Comparison of ENCODE assay signal across 16 cellular contexts in the genomic region with DNA sequence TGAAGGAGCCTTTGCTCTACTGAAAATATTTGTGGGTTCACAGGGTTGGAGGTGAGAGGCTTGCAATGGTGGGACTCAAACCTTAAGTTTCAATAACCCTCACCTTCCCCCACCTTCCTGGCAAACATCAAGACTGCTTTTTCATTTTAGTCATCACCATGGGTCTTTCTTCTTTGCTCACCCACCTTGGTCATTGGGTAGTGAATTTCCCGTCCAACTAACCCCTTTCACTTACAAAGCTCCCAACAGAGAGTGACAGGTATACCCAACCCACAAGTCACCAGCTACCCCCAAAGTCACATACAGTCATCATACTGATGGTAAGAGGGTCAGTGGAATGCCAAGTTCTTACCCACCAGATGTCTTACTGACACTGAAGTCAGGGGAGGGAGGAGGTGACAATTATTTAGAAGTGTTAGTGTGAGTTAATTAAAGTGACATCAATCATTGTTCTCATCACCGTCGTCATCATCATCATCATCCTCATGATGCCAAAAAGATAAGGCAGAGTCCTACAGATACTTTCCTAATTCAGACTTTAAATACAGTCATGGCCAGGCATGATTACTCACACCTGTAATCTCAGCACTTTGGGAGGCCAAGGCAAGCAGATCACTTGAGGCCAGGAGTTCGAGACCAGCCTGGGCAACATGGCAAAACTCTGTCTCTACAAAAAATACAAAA. TPM values are rescaled to one million over a fixed set of nuclear protein-coding genes. Genes with fewer than 3 reads are reported as not detected.
A peak's percentile ranks its signal among the peaks of the same experiment; 100 is the strongest.
DNase-seq lines count a peak whose midpoint lies in the region; ATAC-seq and TF ChIP-seq lines count a peak whose summit lies in the region.
"Had no signal": no experiment of that assay in that cellular context is flagged by ENCODE, and none has a peak within 500 bp of the region (broad histone marks: within the 10 kb centered on the region; RNA-seq: fewer than 3 reads in every experiment).

No MANE protein-coding gene starts in this region.

- no peaks in the 10 kb centered on the region for H3K9me3 Mint-ChIP-seq in activated naive CD4-positive, alpha-beta T cell treated with anti-CD3 and anti-CD28 coated beads, Interleukin-2, amount 50 U/mL, for 72 hours
- no peaks in the 10 kb centered on the region for H3K9me3 Mint-ChIP-seq in stimulated activated naive CD8-positive, alpha-beta T cell treated with anti-CD3 and anti-CD28 coated beads, Interleukin-15, Interleukin-2, amounts not matched to agents 100 ng/mL and 50 ng/mL, for 24 hours
- H3K9me3 Mint-ChIP-seq: activated naive CD4-positive, alpha-beta T cell treated with anti-CD3 and anti-CD28 coated beads, Interleukin-2, amount 50 U/mL, for 24 hours had no signal

- no peaks in the 10 kb centered on the region for H3K36me3 ChIP-seq in SJSA1
- peaks cover 0 to 3% (median 0%) of the 10 kb centered on the region in 4 donors for H3K36me3 ChIP-seq in liver (ENCODE audit: control insufficient read depth in 4 of 4, insufficient read depth in 3 of 4, low read depth in 1 of 4, low read length in 3 of 4)
- H3K36me3 ChIP-seq: breast epithelium, gastroesophageal sphincter, HAP-1 had no signal

- H3K27me3 Mint-ChIP-seq in stimulated activated naive CD8-positive, alpha-beta T cell treated with anti-CD3 and anti-CD28 coated beads, Interleukin-15, Interleukin-2, amounts not matched to agents 100 ng/mL and 50 ng/mL, for 24 hours, result no peaks in the 10 kb centered on the region
- H3K27me3 Mint-ChIP-seq: activated naive CD4-positive, alpha-beta T cell treated with anti-CD3 and anti-CD28 coated beads, Interleukin-2, amount 50 U/mL, for 24 hours had no signal

- peaks cover 62% of the 10 kb centered on the region for H3K4me1 Mint-ChIP-seq in stimulated activated naive CD8-positive, alpha-beta T cell treated with anti-CD3 and anti-CD28 coated beads, Interleukin-15, Interleukin-2, amounts not matched to agents 100 ng/mL and 50 ng/mL, for 24 hours (ENCODE audit: low read depth)

- peaks cover 42% of the 10 kb centered on the region for H3K4me1 ChIP-seq in SJSA1 (replicated peaks)
- peaks cover 14 to 63% (median 40%) of the 10 kb centered on the region in 4 donors for H3K4me1 ChIP-seq in liver (ENCODE audit: control insufficient read depth in 4 of 4, insufficient read depth in 4 of 4, low read length in 3 of 4)
- H3K4me1 ChIP-seq: breast epithelium had no signal

- peak; percentile 39 to 85 for ATAC-seq in activated naive CD4-positive, alpha-beta T cell treated with anti-CD3 and anti-CD28 coated beads, Interleukin-2, amount 50 U/mL, for 72 hours
- ATAC-seq: activated CD4-positive, CD25-positive, alpha-beta regulatory T cell treated with anti-CD3 and anti-CD28 coated beads, Interleukin-2, amount 50 U/mL, for 24 hours; gastroesophageal sphincter had no signal

- H3K27ac ChIP-seq in SJSA1, result peak overlapping the region; percentile 26; the same call in 1 of the 2 replicates
- H3K27ac ChIP-seq in liver (ENCODE audit: low read depth in 1 of 2, low read length in 2 of 2), result peak overlapping the region; percentile 1 to 44
- H3K27ac ChIP-seq: breast epithelium, gastroesophageal sphincter had no signal

- POLR2A ChIA-PET in GM10248 (lab: Yijun Ruan, JAX), result no interaction called here

- CTCF ChIA-PET in GM10248 (lab: Yijun Ruan, JAX), result interaction anchor here (1.0 to 4.1 kb wide), 4 partner anchors 21 to 46 kb away, joined by 3 to 17 read pairs (median 5); no protein-coding TSS in a partner anchor

- no peaks in the 10 kb centered on the region for H3K36me3 Mint-ChIP-seq in activated naive CD4-positive, alpha-beta T cell treated with anti-CD3 and anti-CD28 coated beads, Interleukin-2, amount 50 U/mL, for 72 hours
- no peaks in the 10 kb centered on the region for H3K36me3 Mint-ChIP-seq in stimulated activated naive CD8-positive, alpha-beta T cell treated with anti-CD3 and anti-CD28 coated beads, Interleukin-15, Interleukin-2, amounts not matched to agents 100 ng/mL and 50 ng/mL, for 24 hours (ENCODE audit: low read depth)
- H3K36me3 Mint-ChIP-seq: activated naive CD4-positive, alpha-beta T cell treated with anti-CD3 and anti-CD28 coated beads, Interleukin-2, amount 50 U/mL, for 24 hours had no signal

- peak overlapping the region in 1 of 2 donors; percentile 91 for H3K27ac Mint-ChIP-seq in activated naive CD4-positive, alpha-beta T cell treated with anti-CD3 and anti-CD28 coated beads, Interleukin-2, amount 50 U/mL, for 72 hours
- H3K27ac Mint-ChIP-seq in stimulated activated naive CD8-positive, alpha-beta T cell treated with anti-CD3 and anti-CD28 coated beads, Interleukin-15, Interleukin-2, amounts not matched to agents 100 ng/mL and 50 ng/mL, for 24 hours, result peak overlapping the region; percentile 69
- H3K27ac Mint-ChIP-seq: activated naive CD4-positive, alpha-beta T cell treated with anti-CD3 and anti-CD28 coated beads, Interleukin-2, amount 50 U/mL, for 24 hours had no signal

- no peak for TF ChIP-seq CTCF in liver (IDR thresholded peaks at IDR 0.05; ENCODE audit: low read depth, low read length, missing input control)
- no peak for TF ChIP-seq CTCF in GM10248 (IDR thresholded peaks at IDR 0.05; ENCODE audit: control extremely low read depth, extremely low read depth, low read depth, missing control alignments)

- WGBS in liver, result 88% methylated on average over 4 of the region's 4 CpGs

- no peak overlapping the region for H3K4me3 Mint-ChIP-seq in stimulated activated naive CD8-positive, alpha-beta T cell treated with anti-CD3 and anti-CD28 coated beads, Interleukin-15, Interleukin-2, amounts not matched to agents 100 ng/mL and 50 ng/mL, for 24 hours
- H3K4me3 Mint-ChIP-seq: activated naive CD4-positive, alpha-beta T cell treated with anti-CD3 and anti-CD28 coated beads, Interleukin-2, amount 50 U/mL, for 24 hours had no signal

- no peak for TF ChIP-seq RAD21 in liver (IDR thresholded peaks at IDR 0.05)

- no peak overlapping the region for H3K9ac ChIP-seq in liver (ENCODE audit: low read depth in 1 of 2, low read length in 2 of 2)

- H3K27me3 ChIP-seq in SJSA1 (replicated peaks) (no peaks in the 10 kb centered on the region), liver (ENCODE audit: control insufficient read depth in 4 of 4, insufficient read depth in 4 of 4, low read length in 3 of 4) (no peaks in the 10 kb centered on the region)
- H3K27me3 ChIP-seq: breast epithelium, gastroesophageal sphincter had no signal

- H3K9me3 ChIP-seq in SJSA1 (replicated peaks) (no peaks in the 10 kb centered on the region), liver (ENCODE audit: control insufficient read depth in 4 of 4, low read length in 3 of 4) (no peaks in the 10 kb centered on the region)
- H3K9me3 ChIP-seq: breast epithelium, gastroesophageal sphincter, HAP-1 had no signal

- no peak overlapping the region for H3K4me3 ChIP-seq in SJSA1
- H3K4me3 ChIP-seq in liver (ENCODE audit: low read depth in 1 of 3, low read length in 3 of 3), result no peak overlapping the region
- H3K4me3 ChIP-seq: breast epithelium, gastroesophageal sphincter, HAP-1 had no signal

- no peak for DNase-seq in activated naive CD4-positive, alpha-beta T cell treated with anti-CD3 and anti-CD28 coated beads, Interleukin-2, amount 50 U/mL, for 72 hours (ENCODE audit: low spot score in 2 of 2)
- no peak for DNase-seq in activated naive CD4-positive, alpha-beta T cell treated with anti-CD3 and anti-CD28 coated beads, Interleukin-2, amount 50 U/mL, for 16 hours
- DNase-seq in SJSA1 (ENCODE audit: low read depth in 1 of 2, low spot score in 2 of 2) (no peak), GM10248 (ENCODE audit: extremely low spot score) (no peak), C1 segment of cervical spinal cord (lab: John Stamatoyannopoulos, UW) (no peak), germinal center (ENCODE audit: low spot score) (no peak)
- DNase-seq: left colon; nucleus accumbens; stimulated activated CD4-positive, alpha-beta T cell treated with anti-CD3 and anti-CD28 coated beads, Interleukin-1b, Interleukin-23, amount 100 ng/mL, for 48 hours had no signal

TF ChIP-seq in liver, 16 proteins besides CTCF, POLR2A, EP300 and RAD21 (continues in another document):
- TF ChIP-seq, protein P1, sequence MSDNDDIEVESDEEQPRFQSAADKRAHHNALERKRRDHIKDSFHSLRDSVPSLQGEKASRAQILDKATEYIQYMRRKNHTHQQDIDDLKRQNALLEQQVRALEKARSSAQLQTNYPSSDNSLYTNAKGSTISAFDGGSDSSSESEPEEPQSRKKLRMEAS (IDR thresholded peaks at IDR 0.05), result no peak
- no peak for TF ChIP-seq HNF4G (IDR thresholded peaks at IDR 0.05)
- no peak for TF ChIP-seq RXRA (IDR thresholded peaks at IDR 0.05)
- no peak for TF ChIP-seq JUND (IDR thresholded peaks at IDR 0.05)
- TF ChIP-seq, protein P2, sequence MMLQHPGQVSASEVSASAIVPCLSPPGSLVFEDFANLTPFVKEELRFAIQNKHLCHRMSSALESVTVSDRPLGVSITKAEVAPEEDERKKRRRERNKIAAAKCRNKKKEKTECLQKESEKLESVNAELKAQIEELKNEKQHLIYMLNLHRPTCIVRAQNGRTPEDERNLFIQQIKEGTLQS (IDR thresholded peaks at IDR 0.05), result no peak
- TF ChIP-seq, protein P3, sequence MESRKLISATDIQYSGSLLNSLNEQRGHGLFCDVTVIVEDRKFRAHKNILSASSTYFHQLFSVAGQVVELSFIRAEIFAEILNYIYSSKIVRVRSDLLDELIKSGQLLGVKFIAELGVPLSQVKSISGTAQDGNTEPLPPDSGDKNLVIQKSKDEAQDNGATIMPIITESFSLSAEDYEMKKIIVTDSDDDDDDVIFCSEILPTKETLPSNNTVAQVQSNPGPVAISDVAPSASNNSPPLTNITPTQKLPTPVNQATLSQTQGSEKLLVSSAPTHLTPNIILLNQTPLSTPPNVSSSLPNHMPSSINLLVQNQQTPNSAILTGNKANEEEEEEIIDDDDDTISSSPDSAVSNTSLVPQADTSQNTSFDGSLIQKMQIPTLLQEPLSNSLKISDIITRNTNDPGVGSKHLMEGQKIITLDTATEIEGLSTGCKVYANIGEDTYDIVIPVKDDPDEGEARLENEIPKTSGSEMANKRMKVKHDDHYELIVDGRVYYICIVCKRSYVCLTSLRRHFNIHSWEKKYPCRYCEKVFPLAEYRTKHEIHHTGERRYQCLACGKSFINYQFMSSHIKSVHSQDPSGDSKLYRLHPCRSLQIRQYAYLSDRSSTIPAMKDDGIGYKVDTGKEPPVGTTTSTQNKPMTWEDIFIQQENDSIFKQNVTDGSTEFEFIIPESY (IDR thresholded peaks at IDR 0.05), result no peak
- no peak for TF ChIP-seq TAF1 (conservative IDR thresholded peaks at IDR 0.05)
- TF ChIP-seq SP1 (IDR thresholded peaks at IDR 0.05), result no peak
- no peak for TF ChIP-seq GABPA (IDR thresholded peaks at IDR 0.05 in 1 of 2, conservative IDR thresholded peaks at IDR 0.05 in 1 of 2)
- TF ChIP-seq HNF4A (conservative IDR thresholded peaks at IDR 0.05), result no peak

RNA-seq across cellular contexts. Expression of a gene that starts 49.0 kb away (rescaled TPM):
- total RNA-seq in activated naive CD4-positive, alpha-beta T cell treated with anti-CD3 and anti-CD28 coated beads, Interleukin-2, amount 50 U/mL, for 72 hours, result 1 to 10 TPM in 1 of 2 donors, under 1 TPM in 1; 0.87 to 9.1 TPM
- total RNA-seq in SJSA1 (2014; rRNA removed; shearing (Covaris generic)), result 0.41 and 0.95 TPM in 2 replicates
- total RNA-seq in liver, result 100 to 1,000 TPM in 1 of 2 donors, 10 to 100 TPM in 1; 43.0 to 137 TPM
- 10 to 100 TPM; 27.3 to 58.8 TPM for polyA plus RNA-seq in liver

Comparison
In these comparisons a context has a peak if more than half of its experiments do, and no peak if none do; other contexts are left out.
1. RNA of a gene that starts 49.0 kb away (total RNA-seq): 43.0 to 137 TPM in liver; 0.87 to 9.1 TPM in activated naive CD4-positive, alpha-beta T cell treated with anti-CD3 and anti-CD28 coated beads, Interleukin-2, amount 50 U/mL, for 72 hours and 0.41 to 0.95 TPM in SJSA1; every median in the first group is over 4 times any median in the second.